ENCODE assay signal across 23 cellular contexts in the genomic region with DNA sequence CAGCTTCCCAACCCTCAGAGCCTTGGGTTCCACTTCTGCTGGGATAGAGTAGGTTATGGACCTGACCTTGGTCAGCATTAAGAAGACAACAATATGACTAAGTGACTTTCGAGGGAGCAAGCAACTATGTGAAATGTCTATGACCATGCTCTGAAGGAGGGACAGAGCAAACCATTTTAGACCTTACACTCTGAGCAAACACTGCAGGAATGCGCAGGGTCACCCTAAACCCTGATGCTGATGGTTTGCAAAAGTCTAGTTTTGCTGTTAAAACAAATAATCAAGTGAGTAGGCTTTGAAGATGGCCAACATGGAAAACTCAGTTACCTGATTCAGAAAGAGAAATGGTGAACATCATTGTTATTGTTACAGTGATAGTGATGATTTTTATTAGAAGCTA. TPM values are rescaled to one million over a fixed set of nuclear protein-coding genes. Genes with fewer than 3 reads are reported as not detected.
A peak's percentile ranks its signal among the peaks of the same experiment; 100 is the strongest.
DNase-seq lines count a peak whose midpoint lies in the region; ATAC-seq, FAIRE-seq and TF ChIP-seq lines count a peak whose summit lies in the region.
"Had no signal": no experiment of that assay in that cellular context is flagged by ENCODE, and none has a peak within 500 bp of the region (broad histone marks: within the 10 kb centered on the region; RNA-seq: fewer than 3 reads in every experiment).

No MANE protein-coding gene starts in this region.

- no peak overlapping the region for H2BK12ac ChIP-seq in mesenchymal stem cell (ENCODE audit: low read length in 2 of 2)
- H2BK12ac ChIP-seq in H9 (ENCODE audit: insufficient read length, low read depth, low read length): no peak overlapping the region

- H3K79me2 ChIP-seq in HepG2 (ENCODE audit: insufficient read depth, low read length) (peaks cover 23% of the 10 kb centered on the region), H9 (ENCODE audit: insufficient read depth, low read length) (no peaks in the 10 kb centered on the region)

- H3K4me2 ChIP-seq in HepG2 (ENCODE audit: low read depth, low read length) (peak overlapping the region; percentile 28; the same call in 1 of the 2 replicates), mesenchymal stem cell (ENCODE audit: low read length, poor library complexity, severe bottlenecking) (no peak overlapping the region), H9 (ENCODE audit: insufficient read depth, insufficient read length, low read length) (no peak overlapping the region)
- H3K4me2 ChIP-seq: SK-N-SH had no signal

- no peak overlapping the region for H3T11ph ChIP-seq in H9 (ENCODE audit: low read length)

- BruUV-seq in HepG2 (replicated peaks; lab: Mats Ljungman, UMichigan): no TSS peak

- H3K79me1 ChIP-seq in mesenchymal stem cell (replicated peaks; ENCODE audit: low read length, poor library complexity, severe bottlenecking) (peaks cover 14% of the 10 kb centered on the region), H9 (ENCODE audit: insufficient read depth, low read depth, low read length, poor library complexity, severe bottlenecking) (peaks cover 3% of the 10 kb centered on the region)

- no peak overlapping the region for H2BK20ac ChIP-seq in H9 (ENCODE audit: low read depth, low read length, poor library complexity, severe bottlenecking)

- H3K36me3 ChIP-seq in HepG2 (replicated peaks in 1 of 2; ENCODE audit: control insufficient read depth in 1 of 2, insufficient read depth in 2 of 2, low read length in 2 of 2) (peaks cover 8 to 30% of the 10 kb centered on the region in 2 experiments), right lobe of liver (peaks cover 0 to 20% (median 9%) of the 10 kb centered on the region in 4 donors), mesenchymal stem cell (ENCODE audit: control insufficient read depth in 1 of 2, insufficient read depth in 2 of 2, low read depth in 1 of 2, low read length in 2 of 2) (peaks cover 26 to 83% of the 10 kb centered on the region in 2 experiments)
- H3K36me3 ChIP-seq in naive thymus-derived CD4-positive, alpha-beta T cell (ENCODE audit: control insufficient read depth in 2 of 3, insufficient read depth in 3 of 3, low read length in 3 of 3): peaks cover 6 to 69% (median 22%) of the 10 kb centered on the region in 3 experiments

- no peak overlapping the region for H2BK5ac ChIP-seq in mesenchymal stem cell (ENCODE audit: low read depth, low read length, poor library complexity, severe bottlenecking)
- H2BK5ac ChIP-seq in H9 (ENCODE audit: insufficient read length, low read length): no peak overlapping the region

- peak overlapping the region; percentile 11 for H4K91ac ChIP-seq in mesenchymal stem cell (ENCODE audit: low read length)
- no peak overlapping the region for H4K91ac ChIP-seq in H9 (ENCODE audit: insufficient read length, low read depth, low read length)

- peak overlapping the region; percentile 69 for H3K27ac ChIP-seq in HepG2 (ENCODE audit: extremely low read length, insufficient read depth, low read length)
- H3K27ac ChIP-seq in right lobe of liver: no peak overlapping the region
- no peak overlapping the region for H3K27ac ChIP-seq in mesenchymal stem cell (ENCODE audit: low read length, poor library complexity, severe bottlenecking)
- H3K27ac ChIP-seq in naive thymus-derived CD4-positive, alpha-beta T cell (ENCODE audit: low read depth, low read length): no peak overlapping the region
- no peak overlapping the region for H3K27ac ChIP-seq in H9 (ENCODE audit: insufficient read length, low read depth, low read length)
- H3K27ac ChIP-seq: RWPE1 had no signal

- 5% methylated on average over 2 of the region's 2 CpGs for WGBS in HepG2 (ENCODE audit: low lambda C conversion rate)
- WGBS in right lobe of liver (ENCODE audit: insufficient coverage, low coverage, low lambda C conversion rate, missing lambda C conversion rate): 70% methylated on average over 1 of the region's 2 CpGs
- 98% methylated on average over 2 of the region's 2 CpGs for WGBS in mesenchymal stem cell
- no CpG with 5 or more reads among the region's 2 CpGs for WGBS in H9 (ENCODE audit: extremely low coverage, insufficient read length, low lambda C conversion rate)

- in situ Hi-C loops in HepG2 (cut with HindIII; ENCODE audit: extremely low pct_ligation_motif_present, low pct_unique_long_range_greater_than_20kb): no loop called here

- H3K4me3 ChIP-seq in HepG2 (replicated peaks in 1 of 3; ENCODE audit: insufficient read depth in 1 of 3, low read depth in 2 of 3, low read length in 3 of 3): no peak overlapping the region
- H3K4me3 ChIP-seq in right lobe of liver: no peak overlapping the region
- H3K4me3 ChIP-seq in mesenchymal stem cell (ENCODE audit: insufficient read depth in 1 of 2, low read depth in 1 of 2, low read length in 2 of 2): no peak overlapping the region
- H3K4me3 ChIP-seq in naive thymus-derived CD4-positive, alpha-beta T cell (ENCODE audit: low read length): no peak overlapping the region
- H3K4me3 ChIP-seq: GM12878, HAP-1 had no signal

- H2AK5ac ChIP-seq in mesenchymal stem cell (ENCODE audit: low read length, severe bottlenecking) (no peak overlapping the region), H9 (ENCODE audit: insufficient read length, low read length) (no peak overlapping the region)

- peaks cover 11% of the 10 kb centered on the region for H3K4me1 Mint-ChIP-seq in activated T-helper 2 cell treated with anti-CD3 and anti-CD28 coated beads, Interferon-gamma antibody, Interleukin-2, Interleukin-4, amounts not matched to agents 10 μg/mL and 5 μg/mL and 100 μg/mL, durations not matched to agents 14 hours and 24 hours and 36 hours (ENCODE audit: low read depth)
- peaks cover 6 to 27% (median 19%) of the 10 kb centered on the region in 7 donors for H3K4me1 Mint-ChIP-seq in naive thymus-derived CD4-positive, alpha-beta T cell
- no peaks in the 10 kb centered on the region for H3K4me1 Mint-ChIP-seq in H9

- DNase-seq in HepG2 (ENCODE audit: low spot score) (peak; percentile 89), right lobe of liver (no peak), mesenchymal stem cell (no peak), H9 (no peak)
- no peak for DNase-seq in activated T-helper 2 cell treated with anti-CD3 and anti-CD28 coated beads, Interferon-gamma antibody, Interleukin-2, Interleukin-4, amounts not matched to agents 10 μg/mL and 5 μg/mL and 100 μg/mL, durations not matched to agents 14 hours and 24 hours and 36 hours (ENCODE audit: low spot score)
- DNase-seq in naive thymus-derived CD4-positive, alpha-beta T cell: no peak
- DNase-seq: BE2C; CD4-positive, CD25-positive, alpha-beta regulatory T cell; DMS79; NCI-H1105; NCI-H146; NCI-H2029; NCI-H345; NCI-H524; NCI-H774; NK-92 treated with Interleukin-12 subunit alpha and Interleukin-12 subunit beta, amount 100 ng/mL, for 24 hours; SHP77 treated with DMSO at 0.1 percent for 48 hours; SK-N-SH had no signal

- H3K18ac ChIP-seq in mesenchymal stem cell (ENCODE audit: low read depth in 1 of 2, low read length in 2 of 2): no peak overlapping the region
- H3K18ac ChIP-seq in H9 (ENCODE audit: insufficient read length, low read depth, low read length): no peak overlapping the region

- no peak for TF ChIP-seq POLR2A in HepG2 (IDR thresholded peaks at IDR 0.05; ENCODE audit: insufficient read depth in 1 of 2, low read depth in 2 of 2, low read length in 2 of 2)
- no peak for TF ChIP-seq POLR2A in right lobe of liver (IDR thresholded peaks at IDR 0.05)

- FAIRE-seq in HepG2 (lab: Jason Lieb, UNC): peak; percentile 88
- FAIRE-seq: A204.1, GM12878 had no signal

- H2BK120ac ChIP-seq in mesenchymal stem cell (ENCODE audit: low read depth, low read length) (no peak overlapping the region), H9 (ENCODE audit: low read depth, low read length, poor library complexity, severe bottlenecking) (no peak overlapping the region)

- H3K27me3 Mint-ChIP-seq in activated T-helper 2 cell treated with anti-CD3 and anti-CD28 coated beads, Interferon-gamma antibody, Interleukin-2, Interleukin-4, amounts not matched to agents 10 μg/mL and 5 μg/mL and 100 μg/mL, durations not matched to agents 14 hours and 24 hours and 36 hours (ENCODE audit: low read depth): no peaks in the 10 kb centered on the region
- no peaks in the 10 kb centered on the region for H3K27me3 Mint-ChIP-seq in naive thymus-derived CD4-positive, alpha-beta T cell
- H3K27me3 Mint-ChIP-seq in H9 (ENCODE audit: low read depth): no peaks in the 10 kb centered on the region
- H3K27me3 Mint-ChIP-seq: CD4-positive, CD25-positive, alpha-beta regulatory T cell had no signal

- no peak overlapping the region for H3K4me3 Mint-ChIP-seq in activated T-helper 2 cell treated with anti-CD3 and anti-CD28 coated beads, Interferon-gamma antibody, Interleukin-2, Interleukin-4, amounts not matched to agents 10 μg/mL and 5 μg/mL and 100 μg/mL, durations not matched to agents 14 hours and 24 hours and 36 hours (ENCODE audit: low read depth)
- no peak overlapping the region for H3K4me3 Mint-ChIP-seq in naive thymus-derived CD4-positive, alpha-beta T cell
- no peak overlapping the region for H3K4me3 Mint-ChIP-seq in H9
- H3K4me3 Mint-ChIP-seq: CD4-positive, CD25-positive, alpha-beta regulatory T cell had no signal

- H3K36me3 Mint-ChIP-seq in activated T-helper 2 cell treated with anti-CD3 and anti-CD28 coated beads, Interferon-gamma antibody, Interleukin-2, Interleukin-4, amounts not matched to agents 10 μg/mL and 5 μg/mL and 100 μg/mL, durations not matched to agents 14 hours and 24 hours and 36 hours (ENCODE audit: low read depth): peaks cover 60% of the 10 kb centered on the region
- H3K36me3 Mint-ChIP-seq in naive thymus-derived CD4-positive, alpha-beta T cell: peaks cover 14 to 38% (median 20%) of the 10 kb centered on the region in 5 donors
- peaks cover 33 to 70% (median 62%) of the 10 kb centered on the region in 3 experiments; a peak in 6 of 7 replicates for H3K36me3 Mint-ChIP-seq in H9 (ENCODE audit: insufficient read depth in 1 of 3, low read depth in 3 of 3)

- ATAC-seq in HepG2: peak; percentile 91
- no peak for ATAC-seq in right lobe of liver
- no peak for ATAC-seq in HG03045 (IDR thresholded peaks at IDR 0.05; ENCODE audit: unreplicated experiment)
- no peak for ATAC-seq in naive thymus-derived CD4-positive, alpha-beta T cell
- ATAC-seq: GM12878 had no signal

- H4K8ac ChIP-seq in mesenchymal stem cell (ENCODE audit: low read length) (no peak overlapping the region), H9 (replicated peaks; ENCODE audit: insufficient read length, low read depth, low read length) (no peak overlapping the region)

- CTCF ChIA-PET in HepG2 (lab: Yijun Ruan, JAX; ENCODE audit: low intra/inter-chr PET ratio, low total read pairs): interaction anchor here (1.4 kb wide), 1 partner anchor 9 kb away, joined by 3 read pairs; a partner anchor contains a TSS
- CTCF ChIA-PET in naive thymus-derived CD4-positive, alpha-beta T cell (lab: Charles Lee): interaction anchor here (0.6 kb wide), 1 partner anchor 64 kb away, joined by 3 read pairs; no protein-coding TSS in a partner anchor

- POLR2A ChIA-PET in HepG2 (lab: Yijun Ruan, JAX): interaction anchor here (0.8 to 7.0 kb wide), 4 partner anchors 8 to 86 kb away, joined by 3 to 122 read pairs (median 8); a partner anchor contains a TSS
- POLR2A ChIA-PET in naive thymus-derived CD4-positive, alpha-beta T cell (lab: Charles Lee): interaction anchor here (1.0 to 4.1 kb wide), 2 partner anchors 7 to 13 kb away, joined by 3 to 28 read pairs; a partner anchor contains a TSS

- H3K4ac ChIP-seq in mesenchymal stem cell (ENCODE audit: low read depth in 1 of 2, low read length in 2 of 2) (no peak overlapping the region), H9 (ENCODE audit: low read depth, low read length) (no peak overlapping the region)

- TF ChIP-seq RAD21 in HepG2 (CRISPR knock-in tag; IDR thresholded peaks at IDR 0.05): no peak

- H2BK15ac ChIP-seq in mesenchymal stem cell (ENCODE audit: low read depth, poor library complexity, severe bottlenecking) (no peak overlapping the region), H9 (ENCODE audit: low read depth, low read length) (no peak overlapping the region)

- no peak overlapping the region; the same call in 1 of the 2 replicates for H3K9ac ChIP-seq in HepG2 (ENCODE audit: insufficient read depth, low read depth, low read length)
- no peak overlapping the region for H3K9ac ChIP-seq in mesenchymal stem cell (ENCODE audit: low read length)
- H3K9ac ChIP-seq in H9 (ENCODE audit: extremely low read depth, insufficient read length, low read length): no peak overlapping the region
- H3K9ac ChIP-seq: SK-N-SH had no signal

- H3K9me3 ChIP-seq in HepG2 (ENCODE audit: low read length) (no peaks in the 10 kb centered on the region), right lobe of liver (no peaks in the 10 kb centered on the region), mesenchymal stem cell (ENCODE audit: control insufficient read depth, low read length) (no peaks in the 10 kb centered on the region), H9 (ENCODE audit: control insufficient read depth, low read depth, low read length) (no peaks in the 10 kb centered on the region)
- no peaks in the 10 kb centered on the region for H3K9me3 ChIP-seq in naive thymus-derived CD4-positive, alpha-beta T cell (ENCODE audit: control insufficient read depth in 2 of 3, low read length in 3 of 3)
- H3K9me3 ChIP-seq: BE2C, HAP-1, SK-N-SH had no signal

- intact Hi-C loops in HepG2 (cut with micrococcal nuclease; ENCODE audit: unreplicated experiment) (no loop called here), right lobe of liver (cut with DNase I) (no loop called here)
- intact Hi-C loops in activated T-helper 2 cell treated with anti-CD3 and anti-CD28 coated beads, Interferon-gamma antibody, Interleukin-2, Interleukin-4, amounts not matched to agents 10 μg/mL and 5 μg/mL and 100 μg/mL, durations not matched to agents 14 hours and 24 hours and 36 hours (cut with micrococcal nuclease): no loop called here
- intact Hi-C loops in naive thymus-derived CD4-positive, alpha-beta T cell (cut with micrococcal nuclease): no loop called here

- H3K56ac ChIP-seq in H9 (ENCODE audit: insufficient read length, low read depth, low read length): no peak overlapping the region

- H3K27ac Mint-ChIP-seq in activated T-helper 2 cell treated with anti-CD3 and anti-CD28 coated beads, Interferon-gamma antibody, Interleukin-2, Interleukin-4, amounts not matched to agents 10 μg/mL and 5 μg/mL and 100 μg/mL, durations not matched to agents 14 hours and 24 hours and 36 hours: peak overlapping the region; percentile 33
- peak overlapping the region in 2 of 9 donors; percentile 4 to 20 for H3K27ac Mint-ChIP-seq in naive thymus-derived CD4-positive, alpha-beta T cell
- no peak overlapping the region for H3K27ac Mint-ChIP-seq in H9

- H3K27me3 ChIP-seq in HepG2 (ENCODE audit: control insufficient read depth in 1 of 2, insufficient read depth in 2 of 2, low read length in 2 of 2): no peaks in the 10 kb centered on the region
- no peaks in the 10 kb centered on the region for H3K27me3 ChIP-seq in right lobe of liver
- no peaks in the 10 kb centered on the region for H3K27me3 ChIP-seq in mesenchymal stem cell (ENCODE audit: control insufficient read depth in 1 of 2, insufficient read depth in 1 of 2, low read length in 2 of 2)
- H3K27me3 ChIP-seq in naive thymus-derived CD4-positive, alpha-beta T cell (ENCODE audit: control insufficient read depth in 2 of 2, insufficient read depth in 2 of 2, low read length in 2 of 2): no peaks in the 10 kb centered on the region
- no peaks in the 10 kb centered on the region for H3K27me3 ChIP-seq in H9 (ENCODE audit: insufficient read depth, low read length)
- H3K27me3 ChIP-seq: BE2C had no signal

- peak; percentile 26 to 86; a peak in 3 of 4 replicates for TF ChIP-seq EP300 in HepG2 (IDR thresholded peaks at IDR 0.05; ENCODE audit: low read depth in 2 of 2, low read length in 2 of 2)
- TF ChIP-seq EP300 in HepG2 (CRISPR knock-in tag; IDR thresholded peaks at IDR 0.05; ENCODE audit: borderline replicate concordance): peak; percentile 53; the same call in 1 of the 2 replicates

- H3K23ac ChIP-seq in mesenchymal stem cell (ENCODE audit: low read length in 2 of 2) (no peak overlapping the region), H9 (ENCODE audit: insufficient read length, low read depth, low read length) (no peak overlapping the region)

- H3K23me2 ChIP-seq in H9 (ENCODE audit: insufficient read length, low read depth, low read length, poor library complexity, severe bottlenecking): no peaks in the 10 kb centered on the region

- H2AFZ ChIP-seq in HepG2 (ENCODE audit: low read length) (no peak overlapping the region), mesenchymal stem cell (ENCODE audit: low read depth, low read length) (no peak overlapping the region), H9 (ENCODE audit: low read length) (no peak overlapping the region)

- H3K14ac ChIP-seq in mesenchymal stem cell (ENCODE audit: low read length in 2 of 2) (no peak overlapping the region), H9 (ENCODE audit: insufficient read depth, low read length) (no peak overlapping the region)

- no peak overlapping the region for H4K5ac ChIP-seq in H9 (ENCODE audit: insufficient read length, low read depth, low read length)

- H3K4me1 ChIP-seq in HepG2 (ENCODE audit: insufficient read depth, low read length) (peaks cover 88% of the 10 kb centered on the region), right lobe of liver (peaks cover 0 to 36% (median 16%) of the 10 kb centered on the region in 4 donors), mesenchymal stem cell (ENCODE audit: control insufficient read depth, insufficient read depth, low read depth, low read length) (no peaks in the 10 kb centered on the region), H9 (ENCODE audit: insufficient read depth, low read length) (no peaks in the 10 kb centered on the region)
- H3K4me1 ChIP-seq in naive thymus-derived CD4-positive, alpha-beta T cell (ENCODE audit: control insufficient read depth in 2 of 2, insufficient read depth in 2 of 2, low read length in 2 of 2): no peaks in the 10 kb centered on the region
- H3K4me1 ChIP-seq: BE2C, HAP-1 had no signal

- H3K9me3 Mint-ChIP-seq in activated T-helper 2 cell treated with anti-CD3 and anti-CD28 coated beads, Interferon-gamma antibody, Interleukin-2, Interleukin-4, amounts not matched to agents 10 μg/mL and 5 μg/mL and 100 μg/mL, durations not matched to agents 14 hours and 24 hours and 36 hours: no peaks in the 10 kb centered on the region
- no peaks in the 10 kb centered on the region for H3K9me3 Mint-ChIP-seq in naive thymus-derived CD4-positive, alpha-beta T cell
- H3K9me3 Mint-ChIP-seq in H9: no peaks in the 10 kb centered on the region
- H3K9me3 Mint-ChIP-seq: CD4-positive, CD25-positive, alpha-beta regulatory T cell had no signal

- TF ChIP-seq CTCF in HepG2 (CRISPR knock-in tag; IDR thresholded peaks at IDR 0.05) (no peak), right lobe of liver (IDR thresholded peaks at IDR 0.05) (no peak), H9 (conservative IDR thresholded peaks at IDR 0.05) (no peak)

- H4K20me1 ChIP-seq in HepG2 (ENCODE audit: insufficient read depth, low read length) (0 out of 2 replicates have a peak, but pooled peaks cover 3% of the 10 kb centered on the region), H9 (ENCODE audit: control insufficient read depth, insufficient read depth, insufficient read length) (no peaks in the 10 kb centered on the region)

RNA-seq across cellular contexts. Expression of a gene that starts 8.7 kb away (rescaled TPM):
- total RNA-seq in HepG2 (2016; rRNA removed; fragmentation: Illumina TruSeq; extraction: Trizol): 14.2 and 20.9 TPM in 2 replicates
- 4.6 and 5.1 TPM in 2 replicates for total RNA-seq in HepG2 (2016; cell fraction: cytosol; rRNA removed; fragmentation: Illumina TruSeq; extraction: Trizol; ENCODE audit: low read depth)
- total RNA-seq in HepG2 (2016; cell fraction: insoluble cytoplasmic fraction; rRNA removed; fragmentation: Illumina TruSeq; extraction: Trizol): 14.0 and 22.1 TPM in 2 replicates
- 7.2 and 7.6 TPM in 2 replicates for total RNA-seq in HepG2 (2016; cell fraction: membrane; rRNA removed; fragmentation: Illumina TruSeq; extraction: Trizol)
- 30.3 and 32.1 TPM in 2 replicates for total RNA-seq in HepG2 (2016; cell fraction: nucleus; rRNA removed; fragmentation: Illumina TruSeq; extraction: Trizol)
- 18.6 and 20.5 TPM in 2 replicates for polyA plus RNA-seq in HepG2 (2011; rRNA removed)
- polyA plus RNA-seq in HepG2 (2011; cell fraction: cytosol; rRNA removed): 9.6 and 13.2 TPM in 2 replicates
- 37.9 and 40.8 TPM in 2 replicates for polyA plus RNA-seq in HepG2 (2011; cell fraction: nucleus; rRNA removed)
- polyA plus RNA-seq in HepG2 (2012): 20.5 and 20.8 TPM in 2 replicates
- 1.9 and 2.0 TPM in 2 replicates for polyA plus RNA-seq in HepG2 (2016; cell fraction: cytosol; fragmentation: Illumina TruSeq; extraction: Trizol; ENCODE audit: low read depth)
- polyA plus RNA-seq in HepG2 (2016; cell fraction: insoluble cytoplasmic fraction; fragmentation: Illumina TruSeq; extraction: Trizol; ENCODE audit: low read depth): 15.5 and 16.5 TPM in 2 replicates
- 3.5 and 4.0 TPM in 2 replicates for polyA plus RNA-seq in HepG2 (2016; cell fraction: membrane; fragmentation: Illumina TruSeq; extraction: Trizol; ENCODE audit: low read depth)
- 75.5 and 80.1 TPM in 2 replicates for polyA plus RNA-seq in HepG2 (2016; cell fraction: nucleus; fragmentation: Illumina TruSeq; extraction: Trizol; ENCODE audit: insufficient read depth, low read depth)
- 9.4 and 18.6 TPM in 2 replicates for polyA minus RNA-seq in HepG2 (2011; rRNA and poly(A)+ RNA removed; ENCODE audit: low replicate concordance)
- polyA minus RNA-seq in HepG2 (2011; cell fraction: cytosol; rRNA and poly(A)+ RNA removed): 8.1 and 11.2 TPM in 2 replicates
- 40.6 and 42.0 TPM in 2 replicates for polyA minus RNA-seq in HepG2 (2011; cell fraction: nucleus; rRNA and poly(A)+ RNA removed)
- 10 to 100 TPM in 2 of 6 experiments, 1 to 10 TPM in 4; 8.5 to 13.0 (median 9.3) TPM for total RNA-seq in right lobe of liver
- total RNA-seq in activated T-helper 2 cell treated with anti-CD3 and anti-CD28 coated beads, Interferon-gamma antibody, Interleukin-2, Interleukin-4, amounts not matched to agents 10 μg/mL and 5 μg/mL and 100 μg/mL, durations not matched to agents 14 hours and 24 hours and 36 hours: 38.6 and 39.7 TPM in 2 replicates
- 9.3 TPM for polyA plus RNA-seq in mesenchymal stem cell (2013, experiment 1 of 2)
- 9.7 TPM for polyA plus RNA-seq in mesenchymal stem cell (2013, experiment 2 of 2)
- total RNA-seq in naive thymus-derived CD4-positive, alpha-beta T cell: 10 to 100 TPM; 44.4 to 54.0 (median 46.8) TPM
- 10 to 100 TPM; 10.6 to 19.7 TPM for polyA plus RNA-seq in naive thymus-derived CD4-positive, alpha-beta T cell
- total RNA-seq in H9 (2021): 37.3 and 37.4 TPM in 2 replicates

RNA-seq across cellular contexts. Expression of a gene that starts 34.7 kb away (rescaled TPM):
- 77.8 and 85.8 TPM in 2 replicates for total RNA-seq in HepG2 (2016; rRNA removed; fragmentation: Illumina TruSeq; extraction: Trizol)
- total RNA-seq in HepG2 (2016; cell fraction: cytosol; rRNA removed; fragmentation: Illumina TruSeq; extraction: Trizol; ENCODE audit: low read depth): 18.9 and 21.1 TPM in 2 replicates
- total RNA-seq in HepG2 (2016; cell fraction: insoluble cytoplasmic fraction; rRNA removed; fragmentation: Illumina TruSeq; extraction: Trizol): 79.4 and 84.5 TPM in 2 replicates
- total RNA-seq in HepG2 (2016; cell fraction: membrane; rRNA removed; fragmentation: Illumina TruSeq; extraction: Trizol): 32.8 and 33.2 TPM in 2 replicates
- 97.0 and 103 TPM in 2 replicates for total RNA-seq in HepG2 (2016; cell fraction: nucleus; rRNA removed; fragmentation: Illumina TruSeq; extraction: Trizol)
- polyA plus RNA-seq in HepG2 (2011; rRNA removed): 27.6 and 31.4 TPM in 2 replicates
- 7.5 and 10.3 TPM in 2 replicates for polyA plus RNA-seq in HepG2 (2011; cell fraction: cytosol; rRNA removed)
- 42.2 and 43.3 TPM in 2 replicates for polyA plus RNA-seq in HepG2 (2011; cell fraction: nucleus; rRNA removed)
- 50.4 and 65.0 TPM in 2 replicates for polyA plus RNA-seq in HepG2 (2012)
- 8.9 and 9.0 TPM in 2 replicates for polyA plus RNA-seq in HepG2 (2016; cell fraction: cytosol; fragmentation: Illumina TruSeq; extraction: Trizol; ENCODE audit: low read depth)
- polyA plus RNA-seq in HepG2 (2016; cell fraction: insoluble cytoplasmic fraction; fragmentation: Illumina TruSeq; extraction: Trizol; ENCODE audit: low read depth): 98.3 and 98.6 TPM in 2 replicates
- polyA plus RNA-seq in HepG2 (2016; cell fraction: membrane; fragmentation: Illumina TruSeq; extraction: Trizol; ENCODE audit: low read depth): 14.1 and 18.0 TPM in 2 replicates
- 156 and 164 TPM in 2 replicates for polyA plus RNA-seq in HepG2 (2016; cell fraction: nucleus; fragmentation: Illumina TruSeq; extraction: Trizol; ENCODE audit: insufficient read depth, low read depth)
- polyA minus RNA-seq in HepG2 (2011; rRNA and poly(A)+ RNA removed; ENCODE audit: low replicate concordance): 17.3 and 23.5 TPM in 2 replicates
- 8.3 and 11.6 TPM in 2 replicates for polyA minus RNA-seq in HepG2 (2011; cell fraction: cytosol; rRNA and poly(A)+ RNA removed)
- 155 and 166 TPM in 2 replicates for polyA minus RNA-seq in HepG2 (2011; cell fraction: nucleus; rRNA and poly(A)+ RNA removed)
- 10 to 100 TPM; 17.6 to 27.7 (median 23.4) TPM for total RNA-seq in right lobe of liver
- 105 and 107 TPM in 2 replicates for total RNA-seq in activated T-helper 2 cell treated with anti-CD3 and anti-CD28 coated beads, Interferon-gamma antibody, Interleukin-2, Interleukin-4, amounts not matched to agents 10 μg/mL and 5 μg/mL and 100 μg/mL, durations not matched to agents 14 hours and 24 hours and 36 hours
- 69.5 TPM for polyA plus RNA-seq in mesenchymal stem cell (2013, experiment 1 of 2)
- polyA plus RNA-seq in mesenchymal stem cell (2013, experiment 2 of 2): 65.9 TPM
- 100 to 1,000 TPM in 4 of 5 experiments, 10 to 100 TPM in 1; 89.7 to 249 (median 139) TPM for total RNA-seq in naive thymus-derived CD4-positive, alpha-beta T cell
- 10 to 100 TPM; 32.1 to 56.1 TPM for polyA plus RNA-seq in naive thymus-derived CD4-positive, alpha-beta T cell
- 64.9 and 66.2 TPM in 2 replicates for total RNA-seq in H9 (2021)

RNA-seq across cellular contexts. Expression of a gene that starts 35.1 kb away (rescaled TPM):
- total RNA-seq in HepG2 (2016; rRNA removed; fragmentation: Illumina TruSeq; extraction: Trizol): 49.2 and 57.6 TPM in 2 replicates
- total RNA-seq in HepG2 (2016; cell fraction: cytosol; rRNA removed; fragmentation: Illumina TruSeq; extraction: Trizol; ENCODE audit: low read depth): 18.2 and 22.7 TPM in 2 replicates
- total RNA-seq in HepG2 (2016; cell fraction: insoluble cytoplasmic fraction; rRNA removed; fragmentation: Illumina TruSeq; extraction: Trizol): 49.4 and 57.3 TPM in 2 replicates
- total RNA-seq in HepG2 (2016; cell fraction: membrane; rRNA removed; fragmentation: Illumina TruSeq; extraction: Trizol): 16.5 and 21.3 TPM in 2 replicates
- 108 and 118 TPM in 2 replicates for total RNA-seq in HepG2 (2016; cell fraction: nucleus; rRNA removed; fragmentation: Illumina TruSeq; extraction: Trizol)
- 26.9 and 45.1 TPM in 2 replicates for polyA plus RNA-seq in HepG2 (2011; rRNA removed)
- polyA plus RNA-seq in HepG2 (2011; cell fraction: cytosol; rRNA removed): 6.0 and 6.6 TPM in 2 replicates
- polyA plus RNA-seq in HepG2 (2011; cell fraction: nucleus; rRNA removed): 56.6 and 86.5 TPM in 2 replicates
- polyA plus RNA-seq in HepG2 (2012): 23.2 and 23.7 TPM in 2 replicates
- 2.0 and 2.9 TPM in 2 replicates for polyA plus RNA-seq in HepG2 (2016; cell fraction: cytosol; fragmentation: Illumina TruSeq; extraction: Trizol; ENCODE audit: low read depth)
- polyA plus RNA-seq in HepG2 (2016; cell fraction: insoluble cytoplasmic fraction; fragmentation: Illumina TruSeq; extraction: Trizol; ENCODE audit: low read depth): 27.6 and 27.7 TPM in 2 replicates
- polyA plus RNA-seq in HepG2 (2016; cell fraction: membrane; fragmentation: Illumina TruSeq; extraction: Trizol; ENCODE audit: low read depth): 3.5 and 4.7 TPM in 2 replicates
- polyA plus RNA-seq in HepG2 (2016; cell fraction: nucleus; fragmentation: Illumina TruSeq; extraction: Trizol; ENCODE audit: insufficient read depth, low read depth): 208 and 213 TPM in 2 replicates
- polyA minus RNA-seq in HepG2 (2011; rRNA and poly(A)+ RNA removed; ENCODE audit: low replicate concordance): 21.3 and 75.8 TPM in 2 replicates
- 10.1 and 13.4 TPM in 2 replicates for polyA minus RNA-seq in HepG2 (2011; cell fraction: cytosol; rRNA and poly(A)+ RNA removed)
- polyA minus RNA-seq in HepG2 (2011; cell fraction: nucleus; rRNA and poly(A)+ RNA removed): 88.6 and 117 TPM in 2 replicates
- total RNA-seq in right lobe of liver: 10 to 100 TPM in 1 of 6 experiments, 1 to 10 TPM in 5; 2.1 to 10.7 (median 3.5) TPM
- total RNA-seq in activated T-helper 2 cell treated with anti-CD3 and anti-CD28 coated beads, Interferon-gamma antibody, Interleukin-2, Interleukin-4, amounts not matched to agents 10 μg/mL and 5 μg/mL and 100 μg/mL, durations not matched to agents 14 hours and 24 hours and 36 hours: 121 and 122 TPM in 2 replicates
- polyA plus RNA-seq in mesenchymal stem cell (2013, experiment 1 of 2): 8.8 TPM
- polyA plus RNA-seq in mesenchymal stem cell (2013, experiment 2 of 2): 6.2 TPM
- 100 to 1,000 TPM in 1 of 5 experiments, 10 to 100 TPM in 4; 24.5 to 102 (median 31.0) TPM for total RNA-seq in naive thymus-derived CD4-positive, alpha-beta T cell
- 1 to 10 TPM; 4.0 to 5.2 TPM for polyA plus RNA-seq in naive thymus-derived CD4-positive, alpha-beta T cell
- total RNA-seq in H9 (2021): 66.8 and 71.3 TPM in 2 replicates
